Comparison of ENCODE assay signal across 11 cellular contexts in the genomic region with DNA sequence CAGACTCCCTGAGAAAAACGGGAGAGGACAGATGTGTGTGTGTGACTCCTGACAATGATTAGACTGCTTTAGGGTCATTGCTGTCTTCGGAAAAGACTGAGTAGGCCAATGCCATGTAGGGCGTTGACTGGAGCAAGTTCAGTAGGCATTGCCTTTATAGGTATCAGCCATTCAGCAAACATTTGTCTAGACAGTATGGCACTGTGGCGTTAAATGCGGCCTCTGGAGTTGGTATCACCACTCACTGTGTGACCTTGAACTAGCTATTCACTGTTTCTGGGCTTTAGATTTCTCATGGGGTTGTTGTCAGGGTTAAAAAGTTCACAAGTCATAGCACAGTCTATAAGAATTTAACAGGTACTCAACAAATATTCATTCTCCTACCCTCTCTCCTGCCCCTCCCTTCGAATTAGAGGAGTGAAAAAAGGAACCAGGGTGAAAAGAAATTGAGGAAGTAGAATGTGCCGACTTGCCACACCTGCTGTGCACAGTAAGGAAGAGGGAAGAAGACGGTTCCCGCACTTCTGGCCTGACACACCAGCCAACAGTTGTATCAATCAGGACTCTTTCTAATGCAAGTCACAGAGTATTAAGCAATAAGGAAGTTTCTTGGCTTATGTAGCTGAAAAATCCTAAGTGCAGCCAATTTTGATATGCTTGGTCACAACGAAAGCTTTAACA.
DNase-seq lines count a peak whose midpoint lies in the region; ATAC-seq, FAIRE-seq and TF ChIP-seq lines count a peak whose summit lies in the region.
"Had no signal": no experiment of that assay in that cellular context is flagged by ENCODE, and none has a peak within 500 bp of the region (broad histone marks: within the 10 kb centered on the region; RNA-seq: fewer than 3 reads in every experiment).

No MANE protein-coding gene starts in this region.

- H3K27ac ChIP-seq in OCI-LY3 (ENCODE audit: low read length) (peak overlapping the region; percentile 92), neutrophil (peak overlapping the region; percentile 77)
- H3K27ac ChIP-seq: uterus had no signal

- peak overlapping the region; percentile 60; the same call in 1 of the 2 replicates for H3K9ac ChIP-seq in OCI-LY3 (ENCODE audit: low read length)

- no peaks in the 10 kb centered on the region for H3K36me3 ChIP-seq in OCI-LY3 (replicated peaks; ENCODE audit: low read depth, low read length)
- H3K36me3 ChIP-seq in neutrophil, result no peaks in the 10 kb centered on the region
- H3K36me3 ChIP-seq: uterus had no signal

- TF ChIP-seq CTCF in OCI-LY3 (IDR thresholded peaks at IDR 0.05; ENCODE audit: low read depth, low read length), result no peak
- TF ChIP-seq CTCF in fibroblast of mammary gland (conservative IDR thresholded peaks at IDR 0.05; ENCODE audit: control insufficient read depth, insufficient read depth, low read depth, low read length), result no peak
- peak; percentile 8 for TF ChIP-seq CTCF in neutrophil (IDR thresholded peaks at IDR 0.05)

- H3K9me3 ChIP-seq in OCI-LY3 (ENCODE audit: insufficient read depth, low read length) (peaks cover 8% of the 10 kb centered on the region; the same call in 1 of the 2 replicates), neutrophil (no peaks in the 10 kb centered on the region)
- H3K9me3 ChIP-seq: uterus had no signal

- no peak for ATAC-seq in GM21423 (IDR thresholded peaks at IDR 0.05; ENCODE audit: unreplicated experiment)
- ATAC-seq in HG03439 (IDR thresholded peaks at IDR 0.05; ENCODE audit: unreplicated experiment), result no peak

- FAIRE-seq in GM19239 (lab: Jason Lieb, UNC), result peak; percentile 93

- peak overlapping the region; percentile 44 for H3K4me2 ChIP-seq in OCI-LY3 (ENCODE audit: low read length)

- peaks cover 67% of the 10 kb centered on the region for H3K4me1 ChIP-seq in OCI-LY3 (ENCODE audit: low read length)
- peaks cover 52 to 55% of the 10 kb centered on the region in 2 experiments for H3K4me1 ChIP-seq in neutrophil (ENCODE audit: control insufficient read depth in 1 of 2, insufficient read depth in 1 of 2, low read depth in 1 of 2, low read length in 1 of 2)
- H3K4me1 ChIP-seq: uterus had no signal

- no peaks in the 10 kb centered on the region for H3K79me2 ChIP-seq in OCI-LY3 (ENCODE audit: low read length)

- H3K27me3 ChIP-seq in OCI-LY3 (ENCODE audit: low read depth, low read length) (no peaks in the 10 kb centered on the region), neutrophil (no peaks in the 10 kb centered on the region)
- H3K27me3 ChIP-seq: uterus had no signal

- H2AFZ ChIP-seq in OCI-LY3 (ENCODE audit: low read depth, low read length), result peak overlapping the region; percentile 58

- peak overlapping the region; percentile 14; the same call in 1 of the 2 replicates for H3K4me3 ChIP-seq in OCI-LY3 (ENCODE audit: low read length)
- no peak overlapping the region for H3K4me3 ChIP-seq in fibroblast of mammary gland (ENCODE audit: control insufficient read depth, low read depth, low read length)
- H3K4me3 ChIP-seq in neutrophil (ENCODE audit: low read depth in 1 of 2, low read length in 1 of 2), result peak overlapping the region; percentile 45 to 52
- H3K4me3 ChIP-seq: uterus had no signal

- DNase-seq in GM19239 (ENCODE audit: insufficient read length, low spot score) (no peak), fibroblast of mammary gland (ENCODE audit: low read depth) (peak; percentile 9), COLO668 (lab: John Stamatoyannopoulos, UW; ENCODE audit: unreplicated experiment) (no peak), NCI-H526 treated with DMSO at 0.1 percent for 48 hours (lab: John Stamatoyannopoulos, UW) (no peak)
- DNase-seq: CD4-positive, CD25-positive, alpha-beta regulatory T cell; NCI-H526; uterus had no signal

- H4K20me1 ChIP-seq in OCI-LY3 (ENCODE audit: insufficient read depth, low read length), result no peaks in the 10 kb centered on the region
